ENCODE assay signal across 8 cellular contexts in genomic region chr16:87550510-87550961, GRCh38. TPM values are rescaled to one million over a fixed set of nuclear protein-coding genes. Genes with fewer than 3 reads are reported as not detected.
DNase-seq lines count a peak whose midpoint lies in the region; ATAC-seq and TF ChIP-seq lines count a peak whose summit lies in the region.

No MANE protein-coding gene starts in this region.

- H3K4me3 ChIP-seq in CD4-positive, CD25-positive, alpha-beta regulatory T cell (ENCODE audit: low read depth, low read length) = no peak overlapping the region
- H3K4me3 ChIP-seq in fibroblast of pulmonary artery (replicated peaks; ENCODE audit: low read depth, low read length) = no peak overlapping the region
- no peak overlapping the region for H3K4me3 ChIP-seq in retinal pigment epithelial cell (ENCODE audit: low read length)

- DNase-seq in CD4-positive, CD25-positive, alpha-beta regulatory T cell = peak; percentile 38 to 47 (median 44)
- peak; percentile 38 for DNase-seq in LoVo (ENCODE audit: low spot score)
- peak; percentile 68 for DNase-seq in activated T-cell treated with anti-CD3 and anti-CD28 coated beads, Interleukin-2, amount 50 U/mL, for 1 hour
- no peak for DNase-seq in fibroblast of pulmonary artery (ENCODE audit: low read depth)
- no peak for DNase-seq in retinal pigment epithelial cell (ENCODE audit: low read depth)

- no peaks in the 10 kb centered on the region for H3K36me3 ChIP-seq in CD4-positive, CD25-positive, alpha-beta regulatory T cell (ENCODE audit: control insufficient read depth, insufficient read depth, low read length)

- TF ChIP-seq CTCF in fibroblast of pulmonary artery (IDR thresholded peaks at IDR 0.05; ENCODE audit: low read length, missing control alignments) (peak; percentile 78), retinal pigment epithelial cell (conservative IDR thresholded peaks at IDR 0.05; ENCODE audit: low read depth, low read length) (peak; percentile 89)

- no peaks in the 10 kb centered on the region for H3K36me3 Mint-ChIP-seq in CD4-positive, CD25-positive, alpha-beta regulatory T cell

- H3K9me3 ChIP-seq in CD4-positive, CD25-positive, alpha-beta regulatory T cell (ENCODE audit: control insufficient read depth in 2 of 2, low read length in 2 of 2) = no peaks in the 10 kb centered on the region

- peaks cover 0 to 3% (median 1%) of the 10 kb centered on the region in 7 donors for H3K9me3 Mint-ChIP-seq in CD4-positive, CD25-positive, alpha-beta regulatory T cell

- no peaks in the 10 kb centered on the region for H3K4me1 ChIP-seq in CD4-positive, CD25-positive, alpha-beta regulatory T cell (ENCODE audit: control insufficient read depth, insufficient read depth, low read length, poor library complexity, severe bottlenecking)

- ATAC-seq in CD4-positive, CD25-positive, alpha-beta regulatory T cell (ENCODE audit: low read depth in 2 of 2) = no peak
- ATAC-seq in GM19023 (IDR thresholded peaks at IDR 0.05; ENCODE audit: unreplicated experiment) = no peak
- no peak for ATAC-seq in HG03095 (IDR thresholded peaks at IDR 0.05; ENCODE audit: unreplicated experiment)
- ATAC-seq in GM21825 (IDR thresholded peaks at IDR 0.05; ENCODE audit: unreplicated experiment) = no peak

- peaks cover 0 to 5% (median 2%) of the 10 kb centered on the region in 4 donors for H3K4me1 Mint-ChIP-seq in CD4-positive, CD25-positive, alpha-beta regulatory T cell

- peaks cover 5% of the 10 kb centered on the region for H3K27me3 Mint-ChIP-seq in CD4-positive, CD25-positive, alpha-beta regulatory T cell

- H3K27ac Mint-ChIP-seq in CD4-positive, CD25-positive, alpha-beta regulatory T cell = no peak overlapping the region

- no peak overlapping the region for H3K4me3 Mint-ChIP-seq in CD4-positive, CD25-positive, alpha-beta regulatory T cell

- H3K27me3 ChIP-seq in CD4-positive, CD25-positive, alpha-beta regulatory T cell (ENCODE audit: control insufficient read depth, insufficient read depth, low read length) = no peaks in the 10 kb centered on the region

- H3K27ac ChIP-seq in CD4-positive, CD25-positive, alpha-beta regulatory T cell (ENCODE audit: insufficient read depth, low read length, poor library complexity, severe bottlenecking) = no peak overlapping the region

RNA-seq across cellular contexts. Expression of gene JPH3, which starts 51.8 kb away (rescaled TPM):
- not detected for total RNA-seq in CD4-positive, CD25-positive, alpha-beta regulatory T cell
- polyA plus RNA-seq in CD4-positive, CD25-positive, alpha-beta regulatory T cell = not detected

RNA-seq across cellular contexts. Expression of gene ZCCHC14, which starts 57.7 kb away (rescaled TPM):
- 33.7 TPM for total RNA-seq in CD4-positive, CD25-positive, alpha-beta regulatory T cell
- polyA plus RNA-seq in CD4-positive, CD25-positive, alpha-beta regulatory T cell = 1 to 10 TPM; 1.6 to 2.2 (median 1.8) TPM

Comparison
In these comparisons a context has a peak if more than half of its experiments do, and no peak if none do; other contexts are left out.
1. DNase-seq: peak in CD4-positive, CD25-positive, alpha-beta regulatory T cell (3 of 3), LoVo (single experiment) and activated T-cell treated with anti-CD3 and anti-CD28 coated beads, Interleukin-2, amount 50 U/mL, for 1 hour (single experiment); none in fibroblast of pulmonary artery (single experiment) and retinal pigment epithelial cell (single experiment).